In genomic region chr5:72860499-72860898, GRCh38 we compare ENCODE assay signal across 15 cellular contexts. TPM values are rescaled to one million over a fixed set of nuclear protein-coding genes. Genes with fewer than 3 reads are reported as not detected.
DNase-seq lines count a peak whose midpoint lies in the region; ATAC-seq, FAIRE-seq and TF ChIP-seq lines count a peak whose summit lies in the region.
"Had no signal": no experiment of that assay in that cellular context is flagged by ENCODE, and none has a peak within 500 bp of the region (broad histone marks: within the 10 kb centered on the region; RNA-seq: fewer than 3 reads in every experiment).

No MANE protein-coding gene starts in this region.

- H3K4me3 ChIP-seq in astrocyte (ENCODE audit: insufficient read depth, low read depth, low read length) (no peak overlapping the region), heart left ventricle (no peak overlapping the region)
- H3K4me3 ChIP-seq: SJSA1 had no signal

- no peak overlapping the region for H3K9ac ChIP-seq in astrocyte (ENCODE audit: low read length)

- H2AFZ ChIP-seq in astrocyte (ENCODE audit: low read depth, low read length), result no peak overlapping the region

- no peaks in the 10 kb centered on the region for H3K9me3 Mint-ChIP-seq in natural killer cell
- no peaks in the 10 kb centered on the region for H3K9me3 Mint-ChIP-seq in natural killer cell treated with Interleukin-12 subunit alpha and Interleukin-12 subunit beta and Interleukin-15 and Interleukin-18, amount 100 ng/mL, for 72 hours
- H3K9me3 Mint-ChIP-seq in astrocyte (ENCODE audit: unreplicated experiment), result peaks cover 3% of the 10 kb centered on the region

- H3K79me2 ChIP-seq in astrocyte (ENCODE audit: insufficient read depth, low read length), result peaks cover 74% of the 10 kb centered on the region

- no peak for DNase-seq in natural killer cell
- no peak for DNase-seq in natural killer cell treated with Interleukin-12 subunit alpha and Interleukin-12 subunit beta and Interleukin-15 and Interleukin-18, amount 100 ng/mL, for 72 hours (ENCODE audit: low spot score)
- peak; percentile 81 for DNase-seq in astrocyte (ENCODE audit: low read depth)
- no peak for DNase-seq in heart left ventricle
- no peak for DNase-seq in foreskin melanocyte
- DNase-seq: BE2C, DMS79, mesendoderm, NCI-H2107 had no signal

- peaks cover 23 to 31% of the 10 kb centered on the region in 2 donors for H3K4me1 Mint-ChIP-seq in natural killer cell
- peaks cover 13% of the 10 kb centered on the region in 2 donors for H3K4me1 Mint-ChIP-seq in natural killer cell treated with Interleukin-12 subunit alpha and Interleukin-12 subunit beta and Interleukin-15 and Interleukin-18, amount 100 ng/mL, for 72 hours (ENCODE audit: low read depth in 2 of 2)
- H3K4me1 Mint-ChIP-seq in astrocyte (ENCODE audit: low read depth, unreplicated experiment), result peaks cover 15% of the 10 kb centered on the region

- TF ChIP-seq POLR2A in heart left ventricle (IDR thresholded peaks at IDR 0.05), result no peak

- peaks cover 59% of the 10 kb centered on the region for H4K20me1 ChIP-seq in astrocyte (ENCODE audit: insufficient read depth, low read length)

- H3K4me3 Mint-ChIP-seq in natural killer cell (no peak overlapping the region), astrocyte (ENCODE audit: unreplicated experiment) (no peak overlapping the region)
- H3K4me3 Mint-ChIP-seq in natural killer cell treated with Interleukin-12 subunit alpha and Interleukin-12 subunit beta and Interleukin-15 and Interleukin-18, amount 100 ng/mL, for 72 hours, result no peak overlapping the region

- FAIRE-seq in astrocyte (lab: Jason Lieb, UNC), result no peak
- FAIRE-seq: H1 had no signal

- H3K9me3 ChIP-seq in astrocyte (ENCODE audit: insufficient read depth, low read depth, low read length), result no peaks in the 10 kb centered on the region
- H3K9me3 ChIP-seq in heart left ventricle, result no peaks in the 10 kb centered on the region
- H3K9me3 ChIP-seq: BE2C, SJSA1 had no signal

- H3K27ac Mint-ChIP-seq in natural killer cell (peak overlapping the region; percentile 14 to 48), astrocyte (ENCODE audit: unreplicated experiment) (no peak overlapping the region)
- H3K27ac Mint-ChIP-seq in natural killer cell treated with Interleukin-12 subunit alpha and Interleukin-12 subunit beta and Interleukin-15 and Interleukin-18, amount 100 ng/mL, for 72 hours, result no peak overlapping the region

- H3K27me3 ChIP-seq in astrocyte (ENCODE audit: insufficient read depth, low read length) (no peaks in the 10 kb centered on the region), heart left ventricle (no peaks in the 10 kb centered on the region)
- H3K27me3 ChIP-seq: BE2C, SJSA1 had no signal

- WGBS in heart left ventricle, 4 donors, result 47 to 67% (median 52%) methylated on average over 4 of the region's 4 CpGs

- H3K4me2 ChIP-seq in astrocyte (ENCODE audit: low read length), result no peak overlapping the region

- H3K27ac ChIP-seq in astrocyte (ENCODE audit: low read depth, low read length), result peak overlapping the region; percentile 5
- peak overlapping the region in 8 of 12 donors; percentile 19 to 61 (median 38) for H3K27ac ChIP-seq in heart left ventricle
- H3K27ac ChIP-seq: HL-60, SJSA1 had no signal

- intact Hi-C loops in natural killer cell (cut with micrococcal nuclease), result no loop called here
- intact Hi-C loops in heart left ventricle (cut with DNase I), result no loop called here

- H3K27me3 Mint-ChIP-seq in natural killer cell (ENCODE audit: low read depth in 2 of 2), result no peaks in the 10 kb centered on the region
- no peaks in the 10 kb centered on the region for H3K27me3 Mint-ChIP-seq in natural killer cell treated with Interleukin-12 subunit alpha and Interleukin-12 subunit beta and Interleukin-15 and Interleukin-18, amount 100 ng/mL, for 72 hours
- H3K27me3 Mint-ChIP-seq in astrocyte (ENCODE audit: low read depth, unreplicated experiment), result no peaks in the 10 kb centered on the region

- no peaks in the 10 kb centered on the region for H3K4me1 ChIP-seq in astrocyte (ENCODE audit: insufficient read depth, low read length)
- H3K4me1 ChIP-seq in heart left ventricle, result peaks cover 0 to 41% (median 25%) of the 10 kb centered on the region in 12 donors
- H3K4me1 ChIP-seq: SJSA1 had no signal

- H3K36me3 ChIP-seq in astrocyte (ENCODE audit: insufficient read depth, low read length) (peaks cover 49% of the 10 kb centered on the region), heart left ventricle (peaks cover 0 to 96% (median 82%) of the 10 kb centered on the region in 9 donors)

- TF ChIP-seq CTCF in natural killer cell (IDR thresholded peaks at IDR 0.05), result no peak
- no peak for TF ChIP-seq CTCF in astrocyte (IDR thresholded peaks at IDR 0.05; ENCODE audit: insufficient read depth, low read depth, low read length)
- no peak for TF ChIP-seq CTCF in heart left ventricle (IDR thresholded peaks at IDR 0.05)

- no peak for ATAC-seq in natural killer cell
- no peak for ATAC-seq in natural killer cell treated with Interleukin-12 subunit alpha and Interleukin-12 subunit beta and Interleukin-15 and Interleukin-18, amount 100 ng/mL, for 72 hours
- peak in 3 of 4 donors; percentile 76 to 87 (median 84) for ATAC-seq in heart left ventricle
- ATAC-seq in HG03039 (IDR thresholded peaks at IDR 0.05; ENCODE audit: unreplicated experiment), result no peak
- ATAC-seq in GM18511 (IDR thresholded peaks at IDR 0.05; ENCODE audit: unreplicated experiment), result no peak
- no peak for ATAC-seq in GM19328 (IDR thresholded peaks at IDR 0.05; ENCODE audit: unreplicated experiment)

- no peaks in the 10 kb centered on the region for H3K36me3 Mint-ChIP-seq in natural killer cell
- peaks cover 17% of the 10 kb centered on the region for H3K36me3 Mint-ChIP-seq in natural killer cell treated with Interleukin-12 subunit alpha and Interleukin-12 subunit beta and Interleukin-15 and Interleukin-18, amount 100 ng/mL, for 72 hours
- H3K36me3 Mint-ChIP-seq in astrocyte (ENCODE audit: low read depth, unreplicated experiment), result peaks cover 32% of the 10 kb centered on the region

RNA-seq across cellular contexts. Expression of gene TNPO1, which starts 44.0 kb away (rescaled TPM):
- total RNA-seq in natural killer cell (10 to 100 TPM; 64.9 to 98.3 (median 97.6) TPM), astrocyte (172 and 184 TPM in 2 replicates), heart left ventricle (10 to 100 TPM; 56.4 to 92.2 (median 68.4) TPM)
- 100 to 1,000 TPM in 1 of 2 donors, 10 to 100 TPM in 1; 99.4 to 118 TPM for total RNA-seq in natural killer cell treated with Interleukin-12 subunit alpha and Interleukin-12 subunit beta and Interleukin-15 and Interleukin-18, amount 100 ng/mL, for 72 hours
- 10 to 100 TPM in 1 of 2 donors, 1 to 10 TPM in 1; 6.4 to 46.4 TPM for polyA plus RNA-seq in heart left ventricle

Comparison
In these comparisons a context has a peak if more than half of its experiments do, and no peak if none do; other contexts are left out.
1. H3K27ac Mint-ChIP-seq: peak in natural killer cell (2 of 2); none in natural killer cell treated with Interleukin-12 subunit alpha and Interleukin-12 subunit beta and Interleukin-15 and Interleukin-18, amount 100 ng/mL, for 72 hours (0 of 2) and astrocyte (single experiment).
2. ATAC-seq: peak in heart left ventricle (3 of 4); none in natural killer cell (0 of 3), natural killer cell treated with Interleukin-12 subunit alpha and Interleukin-12 subunit beta and Interleukin-15 and Interleukin-18, amount 100 ng/mL, for 72 hours (0 of 2), HG03039 (single experiment), GM18511 (single experiment) and GM19328 (single experiment).